In the genomic region with DNA sequence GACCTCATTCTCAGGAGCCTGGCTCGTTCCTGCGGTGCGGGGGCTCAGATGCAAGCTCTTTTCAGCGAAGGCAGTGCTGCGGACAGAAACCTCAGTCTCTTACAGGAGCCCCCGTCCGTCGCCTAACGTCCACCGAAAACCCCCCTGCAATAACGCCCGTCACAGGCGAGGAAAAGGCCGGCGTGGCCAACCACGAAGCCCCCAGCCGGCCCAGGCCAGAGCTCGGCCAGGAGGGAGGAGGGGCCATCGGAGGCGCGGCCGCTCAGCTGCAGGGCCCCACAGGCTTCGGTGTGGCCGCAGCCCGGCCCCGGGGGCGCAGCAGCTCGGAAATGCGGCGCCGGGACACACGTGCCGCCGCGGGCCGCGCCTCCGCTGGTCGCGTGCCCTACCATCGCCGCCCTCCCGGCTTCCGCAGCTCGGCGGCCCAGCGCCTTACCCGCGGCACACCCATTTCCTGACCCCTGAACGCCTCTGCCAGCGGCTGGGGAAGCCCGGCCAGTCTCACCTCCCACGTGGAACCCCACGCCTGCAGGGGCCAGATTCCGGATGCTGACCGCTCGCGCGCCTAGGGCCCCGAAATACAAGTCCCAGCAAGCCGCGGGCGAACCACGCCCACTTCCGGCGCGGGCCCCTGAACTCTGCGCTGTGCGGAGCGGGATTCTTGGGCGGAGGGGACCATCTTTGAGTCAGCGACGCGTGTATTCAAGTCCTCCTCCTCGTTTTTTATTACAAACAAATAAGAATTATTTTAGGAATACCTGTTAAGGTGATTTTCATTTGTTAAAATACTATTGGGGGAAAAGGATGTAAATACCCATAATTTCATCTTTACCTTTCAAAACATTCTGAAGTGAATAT, we compare ENCODE assay signal across 8 cellular contexts. TPM values are rescaled to one million over a fixed set of nuclear protein-coding genes. Genes with fewer than 3 reads are reported as not detected.
DNase-seq lines count a peak whose midpoint lies in the region; ATAC-seq and TF ChIP-seq lines count a peak whose summit lies in the region.

A gene (minus strand): TSS at position 582 of the 858 bp plus-strand sequence. CDS start 16,537 bp downstream, outside the sequence.

- H3K23ac ChIP-seq in trophoblast cell (ENCODE audit: low read length), result no peak within 1 kb of the TSS

- H3K9me3 ChIP-seq in adipocyte (ENCODE audit: control insufficient read depth, low read length), result no peaks in the 10 kb centered on the region
- H3K9me3 ChIP-seq in heart right ventricle, result no peaks in the 10 kb centered on the region
- H3K9me3 ChIP-seq in trophoblast cell (ENCODE audit: insufficient read depth, low read depth, low read length), result no peaks in the 10 kb centered on the region
- no peaks in the 10 kb centered on the region for H3K9me3 ChIP-seq in tibial artery

- intact Hi-C loops in heart right ventricle (cut with DNase I) (loop anchor here in 1 of 10 donors (2.0 kb wide), 1 partner anchor 75 kb away; a partner anchor contains a TSS), tibial artery (cut with DNase I; ENCODE audit: low total_unique reads) (no loop called here)

- H4K12ac ChIP-seq in trophoblast cell (ENCODE audit: low read depth, low read length), result peak within 1 kb of the TSS; percentile 87

- 1 to 3% methylated on average over 73 to 75 of the region's 75 CpGs for WGBS in heart right ventricle, 2 donors
- WGBS in trophoblast cell (ENCODE audit: extremely low coverage, insufficient coverage, insufficient read length), result no CpG with 5 or more reads among the region's 75 CpGs

- H3K79me1 ChIP-seq in trophoblast cell (ENCODE audit: low read length), result peaks cover 6% of the 10 kb centered on the region

- H3K4me3 ChIP-seq in adipocyte (ENCODE audit: low read length) (peak within 1 kb of the TSS; percentile 86), heart right ventricle (peak within 1 kb of the TSS; percentile 7 to 74 (median 63)), trophoblast cell (ENCODE audit: low read depth, low read length) (peak within 1 kb of the TSS; percentile 71), tibial artery (peak within 1 kb of the TSS; percentile 61 to 80)

- peak within 1 kb of the TSS; percentile 81 for H3K9ac ChIP-seq in adipocyte (ENCODE audit: low read length)
- peak within 1 kb of the TSS; percentile 41 for H3K9ac ChIP-seq in trophoblast cell (ENCODE audit: low read length)

- peak; percentile 88 for DNase-seq in CD1c-positive myeloid dendritic cell (ENCODE audit: extremely low spot score)
- DNase-seq in HPDE6-E6E7 (ENCODE audit: extremely low spot score), result peak; percentile 59
- peak; percentile 72 to 81 for DNase-seq in SW 1271 (lab: John Stamatoyannopoulos, UW)
- DNase-seq in adipocyte (ENCODE audit: low read depth), result peak; percentile 91
- DNase-seq in heart right ventricle, result peak; percentile 91 to 92
- peak; percentile 37 for DNase-seq in trophoblast cell
- peak; percentile 91 to 94 for DNase-seq in tibial artery

- TF ChIP-seq CTCF in heart right ventricle (IDR thresholded peaks at IDR 0.05) (peak in 1 of 9 donors; percentile 15), tibial artery (IDR thresholded peaks at IDR 0.05) (no peak)

- peak within 1 kb of the TSS; percentile 97 for H2AFZ ChIP-seq in trophoblast cell (ENCODE audit: insufficient read depth, low read length, poor library complexity)

- no peak within 1 kb of the TSS for H2BK5ac ChIP-seq in trophoblast cell (ENCODE audit: low read depth, low read length, poor library complexity)

- H3K4ac ChIP-seq in trophoblast cell (ENCODE audit: low read depth, low read length), result no peak within 1 kb of the TSS

- H3K36me3 ChIP-seq in adipocyte (ENCODE audit: control insufficient read depth, insufficient read depth, low read length, severe bottlenecking) (peaks cover 5% of the 10 kb centered on the region), heart right ventricle (no peaks in the 10 kb centered on the region), trophoblast cell (ENCODE audit: control insufficient read depth in 1 of 2, insufficient read depth in 2 of 2, low read length in 2 of 2) (no peaks in the 10 kb centered on the region), tibial artery (peaks cover 0 to 9% (median 6%) of the 10 kb centered on the region in 3 donors)

- peak within 1 kb of the TSS; percentile 69 for H3K4me2 ChIP-seq in trophoblast cell (ENCODE audit: low read length)

- peak within 1 kb of the TSS; percentile 77 for H4K8ac ChIP-seq in trophoblast cell (ENCODE audit: low read depth, low read length)

- H2BK12ac ChIP-seq in trophoblast cell (ENCODE audit: low read length), result no peak within 1 kb of the TSS

- H3K79me2 ChIP-seq in trophoblast cell (ENCODE audit: control insufficient read depth, insufficient read depth, low read length, poor library complexity), result no peaks in the 10 kb centered on the region

- H2AK5ac ChIP-seq in trophoblast cell (ENCODE audit: low read length), result no peak within 1 kb of the TSS

- H2BK120ac ChIP-seq in trophoblast cell (ENCODE audit: insufficient read depth, low read length, poor library complexity), result no peak within 1 kb of the TSS

- peak within 1 kb of the TSS; percentile 73 for H3K14ac ChIP-seq in trophoblast cell (ENCODE audit: low read length)

- peak within 1 kb of the TSS; percentile 42 for H4K91ac ChIP-seq in trophoblast cell (ENCODE audit: low read depth, low read length)

- H3K4me1 ChIP-seq in adipocyte (ENCODE audit: control insufficient read depth, insufficient read depth, low read length), result peaks cover 12% of the 10 kb centered on the region
- H3K4me1 ChIP-seq in heart right ventricle, result peaks cover 0 to 20% (median 14%) of the 10 kb centered on the region in 9 donors
- H3K4me1 ChIP-seq in trophoblast cell (ENCODE audit: control insufficient read depth in 1 of 2, insufficient read depth in 2 of 2, low read length in 2 of 2), result peaks cover 0 to 10% of the 10 kb centered on the region in 2 experiments
- H3K4me1 ChIP-seq in tibial artery, result peaks cover 0 to 10% (median 5%) of the 10 kb centered on the region in 4 donors

- no peaks in the 10 kb centered on the region for H3K27me3 ChIP-seq in adipocyte (replicated peaks; ENCODE audit: control insufficient read depth, insufficient read depth, low read length)
- no peaks in the 10 kb centered on the region for H3K27me3 ChIP-seq in heart right ventricle
- no peaks in the 10 kb centered on the region for H3K27me3 ChIP-seq in trophoblast cell (ENCODE audit: insufficient read depth, low read length)
- no peaks in the 10 kb centered on the region for H3K27me3 ChIP-seq in tibial artery

- peak; percentile 96 for ATAC-seq in GM19452 (IDR thresholded peaks at IDR 0.05; ENCODE audit: unreplicated experiment)
- ATAC-seq in heart right ventricle, result peak; percentile 95 to 99 (median 98)

- H3K27ac ChIP-seq in heart right ventricle (peak within 1 kb of the TSS in 9 of 10 donors; percentile 52 to 83 (median 60)), trophoblast cell (ENCODE audit: low read depth, low read length) (no peak within 1 kb of the TSS), tibial artery (peak within 1 kb of the TSS; percentile 71 to 84)

- H3K18ac ChIP-seq in trophoblast cell (ENCODE audit: low read length), result peak within 1 kb of the TSS; percentile 86

RNA-seq across cellular contexts. Expression of the gene that starts here (rescaled TPM):
- 1 to 10 TPM; 1.1 to 2.5 (median 1.6) TPM for total RNA-seq in heart right ventricle
- polyA plus RNA-seq in heart right ventricle, result 1 to 10 TPM in 1 of 2 donors, under 1 TPM in 1; 0.66 to 1.2 TPM
- 0.92 and 1.1 TPM in 2 replicates for polyA plus RNA-seq in trophoblast cell (2013)

Comparison
In these comparisons a context has a peak if more than half of its experiments do, and no peak if none do; other contexts are left out.
1. DNase-seq: peak in every context shown above with its lines; median percentile 92 in tibial artery; 92 in heart right ventricle; 91 in adipocyte; 88 in CD1c-positive myeloid dendritic cell; 76 in SW 1271; 59 in HPDE6-E6E7; 37 in trophoblast cell.